ENCODE assay signal across 20 cellular contexts in genomic region chr1:67414574-67414973, GRCh38. TPM values are rescaled to one million over a fixed set of nuclear protein-coding genes. Genes with fewer than 3 reads are reported as not detected.
DNase-seq lines count a peak whose midpoint lies in the region; ATAC-seq, FAIRE-seq and TF ChIP-seq lines count a peak whose summit lies in the region.
"Had no signal": no experiment of that assay in that cellular context is flagged by ENCODE, and none has a peak within 500 bp of the region (broad histone marks: within the 10 kb centered on the region; RNA-seq: fewer than 3 reads in every experiment).

No MANE protein-coding gene starts in this region.

- FAIRE-seq in H54 (lab: Jason Lieb, UNC), result peak; percentile 15
- FAIRE-seq: D721Med had no signal

- no peaks in the 10 kb centered on the region for H3K27me3 Mint-ChIP-seq in CD8-positive, alpha-beta T cell (ENCODE audit: low read depth)
- H3K27me3 Mint-ChIP-seq in activated naive CD8-positive, alpha-beta T cell treated with anti-CD3 and anti-CD28 coated beads, Interleukin-2, amount 50 U/mL, for 24 hours, result no peaks in the 10 kb centered on the region
- H3K27me3 Mint-ChIP-seq in progenitor cell of endocrine pancreas (no peaks in the 10 kb centered on the region), nephron progenitor cell (ENCODE audit: low read depth, poor library complexity) (no peaks in the 10 kb centered on the region)
- H3K27me3 Mint-ChIP-seq: CD8-positive, alpha-beta memory T cell; IgD-negative memory B cell had no signal

- peak overlapping the region; percentile 23 for H3K27ac Mint-ChIP-seq in CD8-positive, alpha-beta T cell
- peak overlapping the region; percentile 39 for H3K27ac Mint-ChIP-seq in activated naive CD8-positive, alpha-beta T cell treated with anti-CD3 and anti-CD28 coated beads, Interleukin-2, amount 50 U/mL, for 24 hours
- H3K27ac Mint-ChIP-seq in progenitor cell of endocrine pancreas, result peak overlapping the region; percentile 3
- H3K27ac Mint-ChIP-seq in nephron progenitor cell, result no peak overlapping the region
- H3K27ac Mint-ChIP-seq: H9, IgD-negative memory B cell had no signal

- peaks cover 86% of the 10 kb centered on the region for H3K36me3 Mint-ChIP-seq in CD8-positive, alpha-beta T cell
- H3K36me3 Mint-ChIP-seq in activated naive CD8-positive, alpha-beta T cell treated with anti-CD3 and anti-CD28 coated beads, Interleukin-2, amount 50 U/mL, for 24 hours (ENCODE audit: low read depth), result peaks cover 91% of the 10 kb centered on the region
- H3K36me3 Mint-ChIP-seq in progenitor cell of endocrine pancreas (ENCODE audit: insufficient read depth), result peaks cover 20% of the 10 kb centered on the region
- peaks cover 76% of the 10 kb centered on the region for H3K36me3 Mint-ChIP-seq in nephron progenitor cell (ENCODE audit: low read depth)

- no peaks in the 10 kb centered on the region for H3K9me3 ChIP-seq in CD8-positive, alpha-beta T cell (ENCODE audit: low read length)
- H3K9me3 ChIP-seq in sigmoid colon, result no peaks in the 10 kb centered on the region

- no peak for TF ChIP-seq EP300 in sigmoid colon (IDR thresholded peaks at IDR 0.05)

- no peaks in the 10 kb centered on the region for H3K9me3 Mint-ChIP-seq in CD8-positive, alpha-beta T cell
- H3K9me3 Mint-ChIP-seq in activated naive CD8-positive, alpha-beta T cell treated with anti-CD3 and anti-CD28 coated beads, Interleukin-2, amount 50 U/mL, for 24 hours, result no peaks in the 10 kb centered on the region
- H3K9me3 Mint-ChIP-seq in progenitor cell of endocrine pancreas (ENCODE audit: low read depth), result no peaks in the 10 kb centered on the region
- no peaks in the 10 kb centered on the region for H3K9me3 Mint-ChIP-seq in nephron progenitor cell
- H3K9me3 Mint-ChIP-seq: CD8-positive, alpha-beta memory T cell; H9; IgD-negative memory B cell had no signal

- intact Hi-C loops in CD8-positive, alpha-beta T cell (cut with DNase I, micrococcal nuclease), result no loop called here
- intact Hi-C loops in sigmoid colon (cut with DNase I), result no loop called here

- H3K27me3 ChIP-seq in CD8-positive, alpha-beta T cell (ENCODE audit: insufficient read depth, low read length), result no peaks in the 10 kb centered on the region
- H3K27me3 ChIP-seq in sigmoid colon, result no peaks in the 10 kb centered on the region

- H3K36me3 ChIP-seq in CD8-positive, alpha-beta T cell (ENCODE audit: insufficient read depth, low read length), result peaks cover 59% of the 10 kb centered on the region
- H3K36me3 ChIP-seq in sigmoid colon, result peaks cover 19 to 95% (median 45%) of the 10 kb centered on the region in 4 donors

- CTCF ChIA-PET in CD8-positive, alpha-beta T cell (lab: Charles Lee), result no interaction called here

- H3K4me1 Mint-ChIP-seq in CD8-positive, alpha-beta T cell (ENCODE audit: low read depth), result peaks cover 36% of the 10 kb centered on the region
- peaks cover 44% of the 10 kb centered on the region for H3K4me1 Mint-ChIP-seq in activated naive CD8-positive, alpha-beta T cell treated with anti-CD3 and anti-CD28 coated beads, Interleukin-2, amount 50 U/mL, for 24 hours
- H3K4me1 Mint-ChIP-seq in progenitor cell of endocrine pancreas (ENCODE audit: low read depth) (peaks cover 1% of the 10 kb centered on the region), nephron progenitor cell (no peaks in the 10 kb centered on the region)

- no peak overlapping the region for H3K4me3 ChIP-seq in CD8-positive, alpha-beta T cell (ENCODE audit: low read depth, low read length)
- no peak overlapping the region for H3K4me3 ChIP-seq in sigmoid colon

- 90 to 93% methylated on average over 2 of the region's 2 CpGs for WGBS in sigmoid colon, 2 donors

- no peak for DNase-seq in CD8-positive, alpha-beta T cell
- DNase-seq in H54 (ENCODE audit: insufficient read length, low spot score) (no peak), progenitor cell of endocrine pancreas (ENCODE audit: low spot score, unreplicated experiment) (no peak), nephron progenitor cell (no peak), sigmoid colon (no peak)
- DNase-seq in activated naive CD8-positive, alpha-beta T cell treated with anti-CD3 and anti-CD28 coated beads, Interleukin-2, amount 50 U/mL, for 24 hours, result no peak
- DNase-seq: CD8-positive, alpha-beta memory T cell; DMS79; H9; Kasumi-1; NCI-H1417; NCI-H1930; NCI-H2171 treated with DMSO at 0.1 percent for 48 hours; NCI-H446 treated with DMSO at 0.1 percent for 48 hours; OCI-M1; RPMI8226; SIG-M5 had no signal

- TF ChIP-seq POLR2A in H54 (IDR thresholded peaks at IDR 0.05; ENCODE audit: low read depth, low read length) (no peak), sigmoid colon (IDR thresholded peaks at IDR 0.05) (no peak)

- no peak for TF ChIP-seq CTCF in CD8-positive, alpha-beta T cell (IDR thresholded peaks at IDR 0.05)
- no peak for TF ChIP-seq CTCF in progenitor cell of endocrine pancreas (IDR thresholded peaks at IDR 0.05; ENCODE audit: unreplicated experiment)
- no peak for TF ChIP-seq CTCF in nephron progenitor cell (IDR thresholded peaks at IDR 0.05)
- no peak for TF ChIP-seq CTCF in sigmoid colon (IDR thresholded peaks at IDR 0.05)

- no peak for ATAC-seq in CD8-positive, alpha-beta T cell
- ATAC-seq in activated naive CD8-positive, alpha-beta T cell treated with anti-CD3 and anti-CD28 coated beads, Interleukin-2, amount 50 U/mL, for 24 hours, result no peak
- no peak for ATAC-seq in HG03457 (IDR thresholded peaks at IDR 0.05; ENCODE audit: unreplicated experiment)

- POLR2A ChIA-PET in CD8-positive, alpha-beta T cell (lab: Charles Lee), result no interaction called here

- no peak overlapping the region for H3K4me3 Mint-ChIP-seq in CD8-positive, alpha-beta T cell
- no peak overlapping the region for H3K4me3 Mint-ChIP-seq in activated naive CD8-positive, alpha-beta T cell treated with anti-CD3 and anti-CD28 coated beads, Interleukin-2, amount 50 U/mL, for 24 hours
- H3K4me3 Mint-ChIP-seq in progenitor cell of endocrine pancreas (ENCODE audit: low read depth) (no peak overlapping the region), nephron progenitor cell (no peak overlapping the region)
- H3K4me3 Mint-ChIP-seq: CD8-positive, alpha-beta memory T cell; H9 had no signal

- H3K27ac ChIP-seq in CD8-positive, alpha-beta T cell (ENCODE audit: low read depth, low read length), result no peak overlapping the region
- H3K27ac ChIP-seq in sigmoid colon, result no peak overlapping the region

- H3K4me1 ChIP-seq in CD8-positive, alpha-beta T cell (ENCODE audit: insufficient read depth, low read length), result peaks cover 8% of the 10 kb centered on the region
- no peaks in the 10 kb centered on the region for H3K4me1 ChIP-seq in sigmoid colon

RNA-seq across cellular contexts. Expression of gene SERBP1, which starts 15.6 kb away (rescaled TPM):
- 100 to 1,000 TPM; 136 to 143 TPM for total RNA-seq in CD8-positive, alpha-beta T cell
- total RNA-seq in progenitor cell of endocrine pancreas (265 and 268 TPM in 2 replicates), sigmoid colon (100 to 1,000 TPM; 201 to 236 (median 225) TPM)
- polyA plus RNA-seq in sigmoid colon, result 100 to 1,000 TPM; 112 to 178 (median 133) TPM
